In genomic region chr6:147643341-147644200, GRCh38 we compare ENCODE assay signal across 23 cellular contexts.
"Had no signal": no experiment of that assay in that cellular context is flagged by ENCODE, and none has a peak within 500 bp of the region (broad histone marks: within the 10 kb centered on the region; RNA-seq: fewer than 3 reads in every experiment).

No MANE protein-coding gene starts in this region.

- ATAC-seq: activated T-cell treated with anti-CD3 and anti-CD28 coated beads, Interleukin-2, amount 50 U/mL, for 72 hours; esophagus mucosa; gastroesophageal sphincter; heart left ventricle; left cardiac atrium; right cardiac atrium; upper lobe of right lung had no signal

- H3K27me3 ChIP-seq: cardiac muscle cell, gastroesophageal sphincter, heart left ventricle, thyroid gland, upper lobe of right lung had no signal

- H3K9me3 ChIP-seq: gastroesophageal sphincter, heart left ventricle, thyroid gland, upper lobe of right lung had no signal

- H3K4me3 ChIP-seq: cardiac muscle cell, gastroesophageal sphincter, heart left ventricle, thyroid gland, upper lobe of right lung had no signal

- H3K36me3 ChIP-seq: cardiac muscle cell, gastroesophageal sphincter, heart left ventricle, thyroid gland, upper lobe of right lung had no signal

- H3K9ac ChIP-seq: parathyroid adenoma had no signal

- H3K4me1 ChIP-seq: gastroesophageal sphincter, parathyroid adenoma, thyroid gland, upper lobe of right lung had no signal

- H3K27ac ChIP-seq: cardiac muscle cell, gastroesophageal sphincter, heart left ventricle, parathyroid adenoma, thyroid gland, upper lobe of right lung had no signal

- H2AFZ ChIP-seq: parathyroid adenoma had no signal

- DNase-seq: activated CD4-positive, alpha-beta T cell treated with anti-CD3 and anti-CD28 coated beads for 4 hours; activated CD4-positive, alpha-beta T cell treated with anti-CD3 and anti-CD28 coated beads, Interleukin-2, amount 50 U/mL, for 48 hours; activated CD4-positive, CD25-positive, alpha-beta regulatory T cell; activated CD8-positive, alpha-beta memory T cell treated with anti-CD3 and anti-CD28 coated beads, Interleukin-2, amount 50 U/mL, for 48 hours; activated effector memory CD4-positive, alpha-beta T cell treated with Interleukin-2 at 50 U/mL for 16 hours; activated naive CD4-positive, alpha-beta T cell treated with anti-CD3 and anti-CD28 coated beads, Interleukin-2, amount 10 ng/mL, durations not matched to agents 7 days and 5 days; activated T-cell treated with anti-CD3 and anti-CD28 coated beads, Interleukin-2, amount 50 U/mL, for 72 hours; dermis blood vessel endothelial cell; effector CD8-positive, alpha-beta T cell; heart left ventricle; islet precursor cell; left cardiac atrium; nucleus accumbens; right cardiac atrium; stimulated activated CD4-positive, alpha-beta T cell treated with anti-CD3 and anti-CD28 coated beads, Interleukin-12 subunit alpha, Interleukin-12 subunit beta, amount 100 ng/mL, for 4 hours; stimulated activated CD4-positive, alpha-beta T cell treated with anti-CD3 and anti-CD28 coated beads, Interleukin-4, amount 100 ng/mL, for 4 hours; substantia nigra; thyroid gland; upper lobe of right lung had no signal
